ENCODE assay signal across 23 cellular contexts in the genomic region with DNA sequence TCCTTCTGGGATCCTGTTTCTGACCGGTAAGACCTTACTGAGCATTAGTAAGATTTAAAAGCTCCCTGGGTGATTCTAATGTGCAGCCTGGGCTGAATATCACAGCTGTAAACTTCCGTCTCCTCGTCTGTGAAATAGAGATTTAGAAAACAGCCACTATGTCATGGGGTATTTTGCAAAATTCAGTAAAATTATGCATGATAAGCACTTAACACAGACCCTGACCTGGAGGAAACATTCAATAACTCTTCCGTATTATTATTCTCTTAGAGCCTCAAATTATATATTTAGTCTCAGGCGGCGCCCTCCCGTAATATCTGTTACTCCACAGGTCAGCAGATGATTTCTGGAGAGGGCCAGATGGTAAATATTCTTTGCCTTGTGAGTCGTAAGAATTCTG. TPM values are rescaled to one million over a fixed set of nuclear protein-coding genes. Genes with fewer than 3 reads are reported as not detected.
DNase-seq lines count a peak whose midpoint lies in the region; ATAC-seq and TF ChIP-seq lines count a peak whose summit lies in the region.
"Had no signal": no experiment of that assay in that cellular context is flagged by ENCODE, and none has a peak within 500 bp of the region (broad histone marks: within the 10 kb centered on the region; RNA-seq: fewer than 3 reads in every experiment).

No MANE protein-coding gene starts in this region.

- H3K4me1 ChIP-seq in GM23338 (ENCODE audit: insufficient read depth) (no peaks in the 10 kb centered on the region), ectodermal cell (ENCODE audit: control insufficient read depth, insufficient read depth, low read length) (peaks cover 19% of the 10 kb centered on the region), neural progenitor cell (peaks cover 10% of the 10 kb centered on the region)
- H3K4me1 ChIP-seq: Caco-2 had no signal

- H3K9ac ChIP-seq in neural progenitor cell: no peak overlapping the region

- TF ChIP-seq CTCF in GM23338 (conservative IDR thresholded peaks at IDR 0.05; ENCODE audit: low read depth in 2 of 2) (no peak), neural progenitor cell (IDR thresholded peaks at IDR 0.05) (no peak)

- no peaks in the 10 kb centered on the region for H4K20me1 ChIP-seq in GM23338 (replicated peaks; ENCODE audit: insufficient read depth)
- no peaks in the 10 kb centered on the region for H4K20me1 ChIP-seq in neural progenitor cell (ENCODE audit: low read depth)

- ATAC-seq in GM23338 (no peak), left colon (no peak)
- ATAC-seq: CD8-positive, alpha-beta T cell; Panc1 had no signal

- H3K4me1 Mint-ChIP-seq in GM23338: no peaks in the 10 kb centered on the region
- H3K4me1 Mint-ChIP-seq in neural progenitor cell: peaks cover 36% of the 10 kb centered on the region
- H3K4me1 Mint-ChIP-seq: B cell had no signal

- H3K4me3 ChIP-seq in GM23338 (no peak overlapping the region), ectodermal cell (ENCODE audit: insufficient read depth, low read depth, low read length) (no peak overlapping the region), neural progenitor cell (no peak overlapping the region)

- H3K27ac Mint-ChIP-seq in GM23338: no peak overlapping the region
- H3K27ac Mint-ChIP-seq in neural progenitor cell: peak overlapping the region; percentile 98
- H3K27ac Mint-ChIP-seq: B cell; CD8-positive, alpha-beta T cell had no signal

- H3K36me3 ChIP-seq in GM23338 (ENCODE audit: insufficient read depth): peaks cover 4% of the 10 kb centered on the region; the same call in 1 of the 2 replicates
- H3K36me3 ChIP-seq in ectodermal cell (ENCODE audit: control insufficient read depth, insufficient read depth, low read length): no peaks in the 10 kb centered on the region
- H3K36me3 ChIP-seq in neural progenitor cell: no peaks in the 10 kb centered on the region

- H3K36me3 Mint-ChIP-seq in GM23338 (ENCODE audit: low read depth) (peaks cover 29% of the 10 kb centered on the region), neural progenitor cell (peaks cover 10% of the 10 kb centered on the region)
- H3K36me3 Mint-ChIP-seq: CD8-positive, alpha-beta T cell had no signal

- H3K9me3 ChIP-seq in ectodermal cell (ENCODE audit: control insufficient read depth, low read length) (no peaks in the 10 kb centered on the region), neural progenitor cell (ENCODE audit: low read depth) (no peaks in the 10 kb centered on the region)
- H3K9me3 ChIP-seq: Caco-2 had no signal

- H3K4me3 Mint-ChIP-seq in GM23338 (no peak overlapping the region), neural progenitor cell (no peak overlapping the region)
- H3K4me3 Mint-ChIP-seq: B cell; CD8-positive, alpha-beta T cell had no signal

- H3K4me2 ChIP-seq in GM23338 (no peak overlapping the region), neural progenitor cell (no peak overlapping the region)

- H2AFZ ChIP-seq in GM23338 (no peak overlapping the region), neural progenitor cell (replicated peaks) (no peak overlapping the region)

- no peak for DNase-seq in GM23338 (ENCODE audit: low spot score)
- peak; percentile 13 for DNase-seq in NCI-H2227 treated with DMSO at 0.1 percent for 48 hours (lab: John Stamatoyannopoulos, UW)
- no peak for DNase-seq in neural progenitor cell (ENCODE audit: low spot score)
- DNase-seq in activated CD4-positive, alpha-beta T cell treated with anti-CD3 and anti-CD28 coated beads for 1 hour: no peak
- no peak for DNase-seq in left colon
- no peak for DNase-seq in stimulated activated CD4-positive, alpha-beta T cell treated with anti-CD3 and anti-CD28 coated beads, Interleukin-12 subunit alpha, Interleukin-12 subunit beta, amount 100 ng/mL, for 4 hours
- DNase-seq: Caco-2; CD8-positive, alpha-beta T cell; DMS79 treated with DMSO at 0.1 percent for 48 hours; GF-D8; Kasumi-1; MV-4-11; NCI-H1105; NCI-H1436 treated with DMSO at 0.1 percent for 48 hours; NCI-H187 treated with DMSO at 0.1 percent for 48 hours; NCI-H526 treated with DMSO at 0.1 percent for 48 hours; SHP77 treated with DMSO at 0.1 percent for 48 hours had no signal

- H3F3A ChIP-seq in GM23338 (replicated peaks; ENCODE audit: low read depth): no peaks in the 10 kb centered on the region
- H3F3A ChIP-seq in neural progenitor cell (ENCODE audit: low read depth): no peaks in the 10 kb centered on the region

- no peaks in the 10 kb centered on the region for H3K9me3 Mint-ChIP-seq in GM23338
- H3K9me3 Mint-ChIP-seq in neural progenitor cell: no peaks in the 10 kb centered on the region
- H3K9me3 Mint-ChIP-seq: CD8-positive, alpha-beta T cell had no signal

- no peaks in the 10 kb centered on the region for H3K9me2 ChIP-seq in GM23338 (ENCODE audit: insufficient read depth)

- H3K27ac ChIP-seq in GM23338 (ENCODE audit: low read depth) (0 out of 2 replicates have a peak overlapping the region, but pooled peaks have one; percentile 50), ectodermal cell (ENCODE audit: insufficient read depth, low read depth, low read length, poor library complexity, severe bottlenecking) (peak overlapping the region; percentile 92), neural progenitor cell (no peak overlapping the region)
- H3K27ac ChIP-seq: C4-2B, HL-60, RWPE1 had no signal

- intact Hi-C loops in left colon (cut with DNase I, micrococcal nuclease): no loop called here

- no peaks in the 10 kb centered on the region for H3K27me3 ChIP-seq in GM23338 (ENCODE audit: insufficient read depth)
- no peaks in the 10 kb centered on the region for H3K27me3 ChIP-seq in ectodermal cell (ENCODE audit: control insufficient read depth, insufficient read depth, low read length, poor library complexity, severe bottlenecking)
- H3K27me3 ChIP-seq in neural progenitor cell: no peaks in the 10 kb centered on the region

- H3K27me3 Mint-ChIP-seq in GM23338 (ENCODE audit: insufficient read depth, low read depth, poor library complexity): peaks cover 4% of the 10 kb centered on the region
- peaks cover 3% of the 10 kb centered on the region for H3K27me3 Mint-ChIP-seq in neural progenitor cell (ENCODE audit: insufficient read depth, low read depth)
- H3K27me3 Mint-ChIP-seq: B cell had no signal

- H3K79me2 ChIP-seq in GM23338 (replicated peaks; ENCODE audit: insufficient read depth) (no peaks in the 10 kb centered on the region), neural progenitor cell (ENCODE audit: low read depth) (no peaks in the 10 kb centered on the region)

- 92 to 95% methylated on average over 8 of the region's 8 CpGs for WGBS in ectodermal cell, 2 experiments

TF ChIP-seq in GM23338, 12 proteins besides CTCF, POLR2A, EP300 and RAD21 (continues in another document):
- TF ChIP-seq ZNF114 (CRISPR knock-in tag; IDR thresholded peaks at IDR 0.05) (no peak), NANOG (IDR thresholded peaks at IDR 0.05; ENCODE audit: borderline replicate concordance) (no peak)
- TF ChIP-seq, protein P1, sequence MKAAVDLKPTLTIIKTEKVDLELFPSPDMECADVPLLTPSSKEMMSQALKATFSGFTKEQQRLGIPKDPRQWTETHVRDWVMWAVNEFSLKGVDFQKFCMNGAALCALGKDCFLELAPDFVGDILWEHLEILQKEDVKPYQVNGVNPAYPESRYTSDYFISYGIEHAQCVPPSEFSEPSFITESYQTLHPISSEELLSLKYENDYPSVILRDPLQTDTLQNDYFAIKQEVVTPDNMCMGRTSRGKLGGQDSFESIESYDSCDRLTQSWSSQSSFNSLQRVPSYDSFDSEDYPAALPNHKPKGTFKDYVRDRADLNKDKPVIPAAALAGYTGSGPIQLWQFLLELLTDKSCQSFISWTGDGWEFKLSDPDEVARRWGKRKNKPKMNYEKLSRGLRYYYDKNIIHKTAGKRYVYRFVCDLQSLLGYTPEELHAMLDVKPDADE (IDR thresholded peaks at IDR 0.05): no peak

RNA-seq across cellular contexts. Expression of a gene that starts 39.3 kb away (rescaled TPM):
- 129 and 138 TPM in 2 replicates for total RNA-seq in GM23338 (2014; rRNA removed; shearing (Covaris generic))
- polyA plus RNA-seq in GM23338 (2016; fragmentation: Nextera tagmentation; extraction: Ambion mirVana): 63.5 and 75.1 TPM in 2 replicates
- polyA plus RNA-seq in ectodermal cell (2013, experiment 1 of 4): 103 TPM
- 116 TPM for polyA plus RNA-seq in ectodermal cell (2013, experiment 2 of 4)
- 77.6 TPM for polyA plus RNA-seq in ectodermal cell (2013, experiment 3 of 4)
- polyA plus RNA-seq in ectodermal cell (2013, experiment 4 of 4): 80.1 TPM
- total RNA-seq in neural progenitor cell (ENCODE audit: low replicate concordance) (116 and 191 TPM in 2 replicates), left colon (10 to 100 TPM; 58.1 to 71.9 TPM)
